1 cellular context compared by ENCODE assay signal in genomic region chr19:55257461-55258411, GRCh38.
A peak's percentile ranks its signal among the peaks of the same experiment; 100 is the strongest.
TF ChIP-seq lines count a peak whose summit lies in the region.

No MANE protein-coding gene starts in this region.

TF ChIP-seq in K562, 482 proteins besides CTCF, POLR2A, EP300 and RAD21 (continued from another document):
- TF ChIP-seq ZBTB33 (CRISPR knock-in tag; IDR thresholded peaks at IDR 0.05) (no peak), BMI1 (IDR thresholded peaks at IDR 0.05; ENCODE audit: low read length) (no peak), ZNF347 (CRISPR knock-in tag; IDR thresholded peaks at IDR 0.05; ENCODE audit: low read depth) (no peak), ZNF263 (CRISPR knock-in tag; IDR thresholded peaks at IDR 0.05; ENCODE audit: borderline replicate concordance) (peak; percentile 41; the same call in 1 of the 2 replicates), STAT6 (CRISPR knock-in tag; IDR thresholded peaks at IDR 0.05) (no peak), ELF4 (CRISPR knock-in tag; IDR thresholded peaks at IDR 0.05) (0 out of 2 replicates have a peak, but pooled peaks have one; percentile 22), ZNF707 (CRISPR knock-in tag; conservative IDR thresholded peaks at IDR 0.05) (no peak), STAG1 (CRISPR knock-in tag; IDR thresholded peaks at IDR 0.05; ENCODE audit: borderline replicate concordance) (no peak), MIER1 (IDR thresholded peaks at IDR 0.05; ENCODE audit: low read depth) (no peak), EGR1 (conservative IDR thresholded peaks at IDR 0.05) (peak; percentile 70), ZNF431 (CRISPR knock-in tag; IDR thresholded peaks at IDR 0.05) (no peak), CXXC5 (CRISPR knock-in tag; IDR thresholded peaks at IDR 0.05) (no peak), TRIM28 (IDR thresholded peaks at IDR 0.05) (peak; percentile 86), RAD51 (IDR thresholded peaks at IDR 0.05; ENCODE audit: borderline replicate concordance, low read depth) (no peak)
